Comparison of ENCODE assay signal across 22 cellular contexts in genomic region chr12:2259368-2259767, GRCh38.
A peak's percentile ranks its signal among the peaks of the same experiment; 100 is the strongest.
DNase-seq lines count a peak whose midpoint lies in the region; ATAC-seq, FAIRE-seq and TF ChIP-seq lines count a peak whose summit lies in the region.
"Had no signal": no experiment of that assay in that cellular context is flagged by ENCODE, and none has a peak within 500 bp of the region (broad histone marks: within the 10 kb centered on the region; RNA-seq: fewer than 3 reads in every experiment).

No MANE protein-coding gene starts in this region.

- H3K36me3 Mint-ChIP-seq in osteocyte (ENCODE audit: unreplicated experiment): peaks cover 5% of the 10 kb centered on the region
- H3K36me3 Mint-ChIP-seq: CD4-positive, alpha-beta memory T cell had no signal

- 29% methylated on average over 4 of the region's 4 CpGs for WGBS in right cardiac atrium

- no peak overlapping the region for H3K4me3 ChIP-seq in right cardiac atrium (ENCODE audit: low read length)
- H3K4me3 ChIP-seq: coronary artery, GM12878, mucosa of descending colon, uterus had no signal

- peaks cover 6% of the 10 kb centered on the region for H3K4me1 ChIP-seq in right cardiac atrium (ENCODE audit: control insufficient read depth, insufficient read depth, low read length)

- FAIRE-seq in D721Med (lab: Jason Lieb, UNC) (no peak), GM19239 (lab: Jason Lieb, UNC) (no peak)
- FAIRE-seq: A204.1, GM12878, RCC 7860 had no signal

- peak overlapping the region; percentile 76 for H3K27ac Mint-ChIP-seq in osteocyte (ENCODE audit: unreplicated experiment)
- H3K27ac Mint-ChIP-seq: CD4-positive, alpha-beta memory T cell; T-helper 17 cell had no signal

- H3K9me3 ChIP-seq in right cardiac atrium (ENCODE audit: control insufficient read depth, low read length): no peaks in the 10 kb centered on the region
- H3K9me3 ChIP-seq: mucosa of descending colon, uterus had no signal

- no peaks in the 10 kb centered on the region for H3K27me3 ChIP-seq in right cardiac atrium (ENCODE audit: control insufficient read depth, insufficient read depth)
- H3K27me3 ChIP-seq: neutrophil, uterus had no signal

- no peak for TF ChIP-seq CTCF in osteocyte (IDR thresholded peaks at IDR 0.05)
- TF ChIP-seq CTCF in D721Med (IDR thresholded peaks at IDR 0.05; ENCODE audit: insufficient read depth, missing control alignments): no peak

- peaks cover 24% of the 10 kb centered on the region for H3K4me1 Mint-ChIP-seq in osteocyte (ENCODE audit: unreplicated experiment)
- H3K4me1 Mint-ChIP-seq: CD4-positive, alpha-beta memory T cell; T-helper 17 cell had no signal

- H3K9me3 Mint-ChIP-seq in osteocyte (ENCODE audit: unreplicated experiment): no peaks in the 10 kb centered on the region

- intact Hi-C loops in cardiac septum (cut with DNase I): no loop called here
- intact Hi-C loops in right cardiac atrium (cut with DNase I): no loop called here

- no peak overlapping the region for H3K4me3 Mint-ChIP-seq in osteocyte (ENCODE audit: unreplicated experiment)
- H3K4me3 Mint-ChIP-seq: CD4-positive, alpha-beta memory T cell; T-helper 17 cell had no signal

- peak; percentile 39 for DNase-seq in cardiac septum (ENCODE audit: low spot score)
- no peak for DNase-seq in right cardiac atrium
- peak; percentile 82 for DNase-seq in NOMO-1 treated with dmso at 0.1 percent for 144 hours (lab: John Stamatoyannopoulos, UW; ENCODE audit: unreplicated experiment)
- peak; percentile 41 for DNase-seq in UCSD-AML1 (lab: John Stamatoyannopoulos, UW; ENCODE audit: unreplicated experiment)
- no peak for DNase-seq in osteocyte (ENCODE audit: extremely low spot score, unreplicated experiment)
- no peak for DNase-seq in D721Med (ENCODE audit: insufficient read length, low spot score)
- DNase-seq in GM19239 (ENCODE audit: insufficient read length, low spot score): no peak
- DNase-seq in NCI-H2196 (lab: John Stamatoyannopoulos, UW; ENCODE audit: unreplicated experiment): no peak
- DNase-seq: activated CD4-positive, alpha-beta T cell treated with anti-CD3 and anti-CD28 coated beads for 1 hour; activated gamma-delta T cell treated with Interleukin-2 at 50 U/mL for 16 hours; CD4-positive, alpha-beta memory T cell; foreskin melanocyte; mucosa of descending colon; NCI-H1092 treated with DMSO at 0.1 percent for 48 hours; NCI-H69; T-helper 17 cell; uterus had no signal

- H3K27ac ChIP-seq in right cardiac atrium (ENCODE audit: low read length): no peak overlapping the region
- H3K27ac ChIP-seq: neutrophil, uterus had no signal

- no peaks in the 10 kb centered on the region for H3K27me3 Mint-ChIP-seq in osteocyte (ENCODE audit: unreplicated experiment)

- no peak for ATAC-seq in right cardiac atrium
- ATAC-seq: GM12878, mucosa of descending colon, T-helper 17 cell had no signal

Comparison
In these comparisons a context has a peak if more than half of its experiments do, and no peak if none do; other contexts are left out.
1. DNase-seq: peak in cardiac septum (single experiment), NOMO-1 treated with dmso at 0.1 percent for 144 hours (single experiment) and UCSD-AML1 (single experiment); none in right cardiac atrium (0 of 3), osteocyte (single experiment), D721Med (single experiment), GM19239 (single experiment) and NCI-H2196 (single experiment).